ENCODE assay signal across 13 cellular contexts in genomic region chr7:102860351-102860811, GRCh38. TPM values are rescaled to one million over a fixed set of nuclear protein-coding genes. Genes with fewer than 3 reads are reported as not detected.
DNase-seq lines count a peak whose midpoint lies in the region; ATAC-seq and TF ChIP-seq lines count a peak whose summit lies in the region.
"Had no signal": no experiment of that assay in that cellular context is flagged by ENCODE, and none has a peak within 500 bp of the region (broad histone marks: within the 10 kb centered on the region; RNA-seq: fewer than 3 reads in every experiment).

No MANE protein-coding gene starts in this region.

- peak; percentile 21 for ATAC-seq in mucosa of descending colon
- ATAC-seq in activated CD8-positive, alpha-beta T cell treated with anti-CD3 and anti-CD28 coated beads, Interleukin-2, amount 10 ng/mL, durations not matched to agents 7 days and 5 days, result no peak
- ATAC-seq: psoas muscle had no signal

- no peak for TF ChIP-seq CTCF in coronary artery (IDR thresholded peaks at IDR 0.05)
- no peak for TF ChIP-seq CTCF in mucosa of descending colon (IDR thresholded peaks at IDR 0.05)
- no peak for TF ChIP-seq CTCF in nephron progenitor cell (IDR thresholded peaks at IDR 0.05)

- intact Hi-C loops in mucosa of descending colon (cut with DNase I, micrococcal nuclease), result no loop called here

- H3K27me3 Mint-ChIP-seq in activated CD8-positive, alpha-beta T cell treated with anti-CD3 and anti-CD28 coated beads, Interleukin-2, amount 10 ng/mL, durations not matched to agents 7 days and 5 days (ENCODE audit: low read depth), result peaks cover 12% of the 10 kb centered on the region
- no peaks in the 10 kb centered on the region for H3K27me3 Mint-ChIP-seq in nephron progenitor cell (ENCODE audit: low read depth, poor library complexity)
- H3K27me3 Mint-ChIP-seq: activated CD4-positive, alpha-beta memory T cell treated with anti-CD3 and anti-CD28 coated beads for 36 hours; CD4-positive, alpha-beta T cell had no signal

- H3K27ac Mint-ChIP-seq in activated CD8-positive, alpha-beta T cell treated with anti-CD3 and anti-CD28 coated beads, Interleukin-2, amount 10 ng/mL, durations not matched to agents 7 days and 5 days, result no peak overlapping the region
- no peak overlapping the region for H3K27ac Mint-ChIP-seq in nephron progenitor cell
- H3K27ac Mint-ChIP-seq: activated CD4-positive, alpha-beta memory T cell treated with anti-CD3 and anti-CD28 coated beads for 36 hours; CD4-positive, alpha-beta T cell had no signal

- peak; percentile 84 for DNase-seq in COLO829 (ENCODE audit: low spot score)
- no peak for DNase-seq in coronary artery (ENCODE audit: low spot score)
- no peak for DNase-seq in mucosa of descending colon
- no peak for DNase-seq in activated CD8-positive, alpha-beta T cell treated with anti-CD3 and anti-CD28 coated beads, Interleukin-2, amount 10 ng/mL, durations not matched to agents 7 days and 5 days
- no peak for DNase-seq in NCI-H1694 treated with DMSO at 0.1 percent for 48 hours (lab: John Stamatoyannopoulos, UW)
- DNase-seq in hippocampal formation (lab: John Stamatoyannopoulos, UW), result no peak
- no peak for DNase-seq in nephron progenitor cell
- DNase-seq: activated CD4-positive, alpha-beta memory T cell treated with anti-CD3 and anti-CD28 coated beads for 36 hours; CD4-positive, alpha-beta T cell; NCI-H1436 treated with DMSO at 0.1 percent for 48 hours; psoas muscle; T-helper 2 cell had no signal

- no peaks in the 10 kb centered on the region for H3K4me1 ChIP-seq in mucosa of descending colon (ENCODE audit: low read depth)
- H3K4me1 ChIP-seq: psoas muscle had no signal

- H3K36me3 Mint-ChIP-seq in activated CD8-positive, alpha-beta T cell treated with anti-CD3 and anti-CD28 coated beads, Interleukin-2, amount 10 ng/mL, durations not matched to agents 7 days and 5 days (ENCODE audit: low read depth), result no peaks in the 10 kb centered on the region
- H3K36me3 Mint-ChIP-seq in nephron progenitor cell (ENCODE audit: low read depth), result no peaks in the 10 kb centered on the region
- H3K36me3 Mint-ChIP-seq: activated CD4-positive, alpha-beta memory T cell treated with anti-CD3 and anti-CD28 coated beads for 36 hours had no signal

- H3K4me3 Mint-ChIP-seq in activated CD8-positive, alpha-beta T cell treated with anti-CD3 and anti-CD28 coated beads, Interleukin-2, amount 10 ng/mL, durations not matched to agents 7 days and 5 days, result no peak overlapping the region
- H3K4me3 Mint-ChIP-seq in nephron progenitor cell, result no peak overlapping the region
- H3K4me3 Mint-ChIP-seq: activated CD4-positive, alpha-beta memory T cell treated with anti-CD3 and anti-CD28 coated beads for 36 hours; CD4-positive, alpha-beta T cell had no signal

- H3K4me3 ChIP-seq in coronary artery, result no peak overlapping the region
- H3K4me3 ChIP-seq in mucosa of descending colon, result no peak overlapping the region
- H3K4me3 ChIP-seq: psoas muscle had no signal

- peak overlapping the region; percentile 53 to 84 for H3K27ac ChIP-seq in coronary artery
- H3K27ac ChIP-seq: psoas muscle had no signal

- POLR2A ChIA-PET in activated CD8-positive, alpha-beta T cell treated with anti-CD3 and anti-CD28 coated beads, Interleukin-2, amount 10 ng/mL, durations not matched to agents 7 days and 5 days (lab: Charles Lee), result no interaction called here

- no peaks in the 10 kb centered on the region for H3K4me1 Mint-ChIP-seq in activated CD8-positive, alpha-beta T cell treated with anti-CD3 and anti-CD28 coated beads, Interleukin-2, amount 10 ng/mL, durations not matched to agents 7 days and 5 days (ENCODE audit: low read depth)
- H3K4me1 Mint-ChIP-seq in nephron progenitor cell, result peaks cover 10% of the 10 kb centered on the region

- H3K9me3 Mint-ChIP-seq in activated CD8-positive, alpha-beta T cell treated with anti-CD3 and anti-CD28 coated beads, Interleukin-2, amount 10 ng/mL, durations not matched to agents 7 days and 5 days (ENCODE audit: insufficient read depth), result no peaks in the 10 kb centered on the region
- H3K9me3 Mint-ChIP-seq in nephron progenitor cell, result no peaks in the 10 kb centered on the region
- H3K9me3 Mint-ChIP-seq: activated CD4-positive, alpha-beta memory T cell treated with anti-CD3 and anti-CD28 coated beads for 36 hours had no signal

- CTCF ChIA-PET in activated CD8-positive, alpha-beta T cell treated with anti-CD3 and anti-CD28 coated beads, Interleukin-2, amount 10 ng/mL, durations not matched to agents 7 days and 5 days (lab: Charles Lee), result no interaction called here

- no peaks in the 10 kb centered on the region for H3K9me3 ChIP-seq in mucosa of descending colon
- H3K9me3 ChIP-seq: psoas muscle had no signal

- no peaks in the 10 kb centered on the region for H3K36me3 ChIP-seq in mucosa of descending colon (ENCODE audit: low read depth)

TF ChIP-seq in PFSK-1, 5 proteins besides CTCF, POLR2A, EP300 and RAD21:
- TF ChIP-seq POLR2AphosphoS5 (IDR thresholded peaks at IDR 0.05; ENCODE audit: low read depth, low read length) (no peak), FOXP2 (optimal IDR thresholded peaks at IDR 0.05; ENCODE audit: borderline replicate concordance, extremely low read depth, extremely low read length, insufficient read depth) (peak; percentile 74), SIN3A (IDR thresholded peaks at IDR 0.05; ENCODE audit: borderline replicate concordance, insufficient read depth, low read length) (peak; percentile 90; the same call in 1 of the 2 replicates), REST (IDR thresholded peaks at IDR 0.05; ENCODE audit: insufficient read depth in 1 of 2, low read depth in 2 of 2, low read length in 2 of 2) (no peak), TAF1 (IDR thresholded peaks at IDR 0.05; ENCODE audit: borderline replicate concordance, insufficient read depth, low read length) (no peak)
TF ChIP-seq in PFSK-1: peak in this region for 2.

RNA-seq across cellular contexts. Expression of gene LRRC17, which starts 52.4 kb away (rescaled TPM):
- 2.6 TPM for polyA plus RNA-seq in PFSK-1 (2012; ENCODE audit: insufficient read length, low read depth)
- total RNA-seq in mucosa of descending colon, result 1 to 10 TPM; 1.3 to 1.9 (median 1.3) TPM
- total RNA-seq in activated CD8-positive, alpha-beta T cell treated with anti-CD3 and anti-CD28 coated beads, Interleukin-2, amount 10 ng/mL, durations not matched to agents 7 days and 5 days, result under 1 TPM in 1 of 2 experiments, not detected in 1; 0.21 TPM
